10 cellular contexts compared by ENCODE assay signal in genomic region chr7:121872831-121873764, GRCh38. TPM values are rescaled to one million over a fixed set of nuclear protein-coding genes. Genes with fewer than 3 reads are reported as not detected.
DNase-seq lines count a peak whose midpoint lies in the region; ATAC-seq, FAIRE-seq and TF ChIP-seq lines count a peak whose summit lies in the region.
"Had no signal": no experiment of that assay in that cellular context is flagged by ENCODE, and none has a peak within 500 bp of the region (broad histone marks: within the 10 kb centered on the region; RNA-seq: fewer than 3 reads in every experiment).

Gene PTPRZ1 (plus strand): TSS chr7:121873161. CDS start chr7:121873500, 339 bp downstream.

- no peaks in the 10 kb centered on the region for H3K36me3 ChIP-seq in HepG2 (replicated peaks in 1 of 2; ENCODE audit: control insufficient read depth in 1 of 2, insufficient read depth in 2 of 2, low read length in 2 of 2)

- H3K4me1 Mint-ChIP-seq in CD4-positive, alpha-beta T cell (ENCODE audit: low read depth) = no peaks in the 10 kb centered on the region

- H3K4me3 ChIP-seq in HepG2 (replicated peaks in 1 of 3; ENCODE audit: insufficient read depth in 1 of 3, low read depth in 2 of 3, low read length in 3 of 3) = peak within 1 kb of the TSS; percentile 50 to 75 (median 60)

- intact Hi-C loops in HepG2 (cut with micrococcal nuclease; ENCODE audit: unreplicated experiment) = loop anchor here (2.0 kb wide), 2 partner anchors 42 to 120 kb away; no protein-coding TSS in a partner anchor
- intact Hi-C loops in CD4-positive, alpha-beta T cell (cut with DNase I, micrococcal nuclease) = no loop called here

- TF ChIP-seq EP300 in HepG2 (IDR thresholded peaks at IDR 0.05; ENCODE audit: low read depth in 2 of 2, low read length in 2 of 2) = no peak
- TF ChIP-seq EP300 in HepG2 (CRISPR knock-in tag; IDR thresholded peaks at IDR 0.05; ENCODE audit: borderline replicate concordance) = no peak

- peaks cover 1 to 34% of the 10 kb centered on the region in 2 experiments; a peak in 3 of 5 replicates for H3K27me3 ChIP-seq in HepG2 (ENCODE audit: control insufficient read depth in 1 of 2, insufficient read depth in 2 of 2, low read length in 2 of 2)
- H3K27me3 ChIP-seq in CD4-positive, alpha-beta T cell (ENCODE audit: control insufficient read depth, insufficient read depth, low read length) = peaks cover 24% of the 10 kb centered on the region

- TF ChIP-seq POLR2A in HepG2 (IDR thresholded peaks at IDR 0.05; ENCODE audit: insufficient read depth in 1 of 2, low read depth in 2 of 2, low read length in 2 of 2) = no peak

- under 1% methylated on average over 18 of the region's 85 CpGs for WGBS in HepG2 (ENCODE audit: low lambda C conversion rate)

- peak within 1 kb of the TSS; percentile 97 for H3K4me2 ChIP-seq in HepG2 (ENCODE audit: low read depth, low read length)

- peak within 1 kb of the TSS; percentile 68 for H2AFZ ChIP-seq in HepG2 (ENCODE audit: low read length)

- CTCF ChIA-PET in HepG2 (lab: Yijun Ruan, JAX; ENCODE audit: low intra/inter-chr PET ratio, low total read pairs) = no interaction called here
- CTCF ChIA-PET in CD4-positive, alpha-beta T cell (lab: Charles Lee) = no interaction called here

- no peak within 1 kb of the TSS for H3K27ac Mint-ChIP-seq in CD4-positive, alpha-beta T cell

- peaks cover 2% of the 10 kb centered on the region for H3K9me3 Mint-ChIP-seq in CD4-positive, alpha-beta T cell

- in situ Hi-C loops in HepG2 (cut with HindIII; ENCODE audit: extremely low pct_ligation_motif_present, low pct_unique_long_range_greater_than_20kb) = no loop called here

- BruUV-seq in HepG2 (replicated peaks; lab: Mats Ljungman, UMichigan) = no TSS peak

- H3K36me3 Mint-ChIP-seq in CD4-positive, alpha-beta T cell (ENCODE audit: low read depth) = no peaks in the 10 kb centered on the region

- no peak for TF ChIP-seq CTCF in HepG2 (CRISPR knock-in tag; IDR thresholded peaks at IDR 0.05)
- TF ChIP-seq CTCF in CD4-positive, alpha-beta T cell (IDR thresholded peaks at IDR 0.05) = no peak

- H3K27me3 Mint-ChIP-seq in CD4-positive, alpha-beta T cell = peaks cover 59% of the 10 kb centered on the region

- H3K4me1 ChIP-seq in HepG2 (ENCODE audit: insufficient read depth, low read length) = peaks cover 11% of the 10 kb centered on the region

- peak; percentile 98 for ATAC-seq in HepG2
- no peak for ATAC-seq in CD4-positive, alpha-beta T cell (ENCODE audit: poor library complexity)

- DNase-seq in NCI-H2081 (lab: John Stamatoyannopoulos, UW) (peak; percentile 69 to 72), NCI-H2081 treated with DMSO at 0.1 percent for 48 hours (lab: John Stamatoyannopoulos, UW) (no peak), NCI-H2227 (lab: John Stamatoyannopoulos, UW; ENCODE audit: unreplicated experiment) (peak; percentile 90), dermis blood vessel endothelial cell (peak; percentile 37), HepG2 (ENCODE audit: low spot score) (no peak), substantia nigra (lab: John Stamatoyannopoulos, UW) (peak in 35 of 49 donors; percentile 1 to 50 (median 20))
- DNase-seq in CD4-positive, alpha-beta T cell = no peak
- no peak for DNase-seq in stimulated activated CD4-positive, alpha-beta T cell treated with anti-CD3 and anti-CD28 coated beads, Interleukin-4, amount 100 ng/mL, for 24 hours

- H3K27ac ChIP-seq in HepG2 (ENCODE audit: extremely low read length, insufficient read depth, low read length) (no peak within 1 kb of the TSS), substantia nigra (ENCODE audit: low read depth, low read length, poor library complexity, severe bottlenecking) (peak within 1 kb of the TSS; percentile 69)
- H3K27ac ChIP-seq in CD4-positive, alpha-beta T cell (ENCODE audit: low read depth, low read length) = no peak within 1 kb of the TSS
- H3K27ac ChIP-seq: C4-2B, VCaP had no signal

- H3K9me3 ChIP-seq in HepG2 (ENCODE audit: low read length) = no peaks in the 10 kb centered on the region
- H3K9me3 ChIP-seq in CD4-positive, alpha-beta T cell (ENCODE audit: control insufficient read depth, low read length) = no peaks in the 10 kb centered on the region

- no peaks in the 10 kb centered on the region for H4K20me1 ChIP-seq in HepG2 (ENCODE audit: insufficient read depth, low read length)

- POLR2A ChIA-PET in HepG2 (lab: Yijun Ruan, JAX) = no interaction called here
- POLR2A ChIA-PET in CD4-positive, alpha-beta T cell (lab: Charles Lee) = no interaction called here

- H3K79me2 ChIP-seq in HepG2 (ENCODE audit: insufficient read depth, low read length) = no peaks in the 10 kb centered on the region

- H3K4me3 Mint-ChIP-seq in CD4-positive, alpha-beta T cell = no peak within 1 kb of the TSS

- H3K9ac ChIP-seq in HepG2 (ENCODE audit: insufficient read depth, low read depth, low read length) = no peak within 1 kb of the TSS

- FAIRE-seq in HepG2 (lab: Jason Lieb, UNC) = no peak

- no peak for TF ChIP-seq RAD21 in HepG2 (CRISPR knock-in tag; IDR thresholded peaks at IDR 0.05)

TF ChIP-seq in HepG2, 621 proteins besides CTCF, POLR2A, EP300 and RAD21 (continues in another document):
- TF ChIP-seq POGK (CRISPR knock-in tag; conservative IDR thresholded peaks at IDR 0.05) = 0 out of 2 replicates have a peak, but pooled peaks have one; percentile 25
- TF ChIP-seq ZBTB39 (CRISPR knock-in tag; IDR thresholded peaks at IDR 0.05) = no peak
- peak; percentile 45 for TF ChIP-seq ZNF777 (CRISPR knock-in tag; IDR thresholded peaks at IDR 0.05)
- no peak for TF ChIP-seq ZKSCAN1 (IDR thresholded peaks at IDR 0.05; ENCODE audit: low read length)

RNA-seq across cellular contexts. Expression of gene PTPRZ1, which starts in this region (rescaled TPM):
- under 0.01 TPM in 2 replicates for total RNA-seq in dermis blood vessel endothelial cell
- not detected in 2 replicates for total RNA-seq in HepG2 (2016; rRNA removed; fragmentation: Illumina TruSeq; extraction: Trizol)
- not detected in 2 replicates for total RNA-seq in HepG2 (2016; cell fraction: cytosol; rRNA removed; fragmentation: Illumina TruSeq; extraction: Trizol; ENCODE audit: low read depth)
- not detected in 2 replicates for total RNA-seq in HepG2 (2016; cell fraction: insoluble cytoplasmic fraction; rRNA removed; fragmentation: Illumina TruSeq; extraction: Trizol)
- total RNA-seq in HepG2 (2016; cell fraction: membrane; rRNA removed; fragmentation: Illumina TruSeq; extraction: Trizol) = not detected in 2 replicates
- total RNA-seq in HepG2 (2016; cell fraction: nucleus; rRNA removed; fragmentation: Illumina TruSeq; extraction: Trizol) = not detected in 2 replicates
- 0.07 TPM in 1 of 2 replicates, not detected in the other for polyA plus RNA-seq in HepG2 (2011; rRNA removed)
- polyA plus RNA-seq in HepG2 (2011; cell fraction: cytosol; rRNA removed) = under 0.01 and 0.01 TPM in 2 replicates
- 0.05 TPM in 1 of 2 replicates, not detected in the other for polyA plus RNA-seq in HepG2 (2011; cell fraction: nucleus; rRNA removed)
- not detected in 2 replicates for polyA plus RNA-seq in HepG2 (2012)
- not detected in 2 replicates for polyA plus RNA-seq in HepG2 (2016; cell fraction: cytosol; fragmentation: Illumina TruSeq; extraction: Trizol; ENCODE audit: low read depth)
- not detected in 2 replicates for polyA plus RNA-seq in HepG2 (2016; cell fraction: insoluble cytoplasmic fraction; fragmentation: Illumina TruSeq; extraction: Trizol; ENCODE audit: low read depth)
- not detected in 2 replicates for polyA plus RNA-seq in HepG2 (2016; cell fraction: membrane; fragmentation: Illumina TruSeq; extraction: Trizol; ENCODE audit: low read depth)
- polyA plus RNA-seq in HepG2 (2016; cell fraction: nucleus; fragmentation: Illumina TruSeq; extraction: Trizol; ENCODE audit: insufficient read depth, low read depth) = not detected in 2 replicates
- polyA minus RNA-seq in HepG2 (2011; rRNA and poly(A)+ RNA removed; ENCODE audit: low replicate concordance) = 0.91 TPM in 1 of 2 replicates, not detected in the other
- not detected in 2 replicates for polyA minus RNA-seq in HepG2 (2011; cell fraction: cytosol; rRNA and poly(A)+ RNA removed)
- polyA minus RNA-seq in HepG2 (2011; cell fraction: nucleus; rRNA and poly(A)+ RNA removed) = 0.52 TPM in 1 of 2 replicates, not detected in the other
- total RNA-seq in CD4-positive, alpha-beta T cell = not detected

Comparison
In these comparisons a context has a peak if more than half of its experiments do, and no peak if none do; other contexts are left out.
1. DNase-seq: peak in NCI-H2081 (2 of 2), NCI-H2227 (single experiment) and substantia nigra (35 of 49); none in NCI-H2081 treated with DMSO at 0.1 percent for 48 hours (single experiment), HepG2 (single experiment), CD4-positive, alpha-beta T cell (0 of 10) and stimulated activated CD4-positive, alpha-beta T cell treated with anti-CD3 and anti-CD28 coated beads, Interleukin-4, amount 100 ng/mL, for 24 hours (single experiment).
2. Peak in DNase-seq in dermis blood vessel endothelial cell; RNA of the gene not detected or under 1 TPM.
3. Peak in ATAC-seq, H3K4me3 ChIP-seq and H3K4me2 ChIP-seq in HepG2; RNA of the gene not detected or under 1 TPM.